ENCODE assay signal across 10 cellular contexts in genomic region chr14:88825503-88825902, GRCh38. TPM values are rescaled to one million over a fixed set of nuclear protein-coding genes. Genes with fewer than 3 reads are reported as not detected.
A peak's percentile ranks its signal among the peaks of the same experiment; 100 is the strongest.
DNase-seq lines count a peak whose midpoint lies in the region; ATAC-seq, FAIRE-seq and TF ChIP-seq lines count a peak whose summit lies in the region.
"Had no signal": no experiment of that assay in that cellular context is flagged by ENCODE, and none has a peak within 500 bp of the region (broad histone marks: within the 10 kb centered on the region; RNA-seq: fewer than 3 reads in every experiment).

No MANE protein-coding gene starts in this region.

- no peak for ATAC-seq in activated naive CD4-positive, alpha-beta T cell treated with anti-CD3 and anti-CD28 coated beads, Interleukin-2, amount 50 U/mL, for 72 hours
- ATAC-seq in activated T-helper 17 cell treated with anti-CD3 and anti-CD28 coated beads, Interleukin-2, amount 50 U/mL, for 72 hours (replicated peaks): no peak
- ATAC-seq in thoracic aorta (ENCODE audit: insufficient number of reproducible peaks, low FRiP score, low read depth) (no peak), GM18868 (IDR thresholded peaks at IDR 0.05; ENCODE audit: unreplicated experiment) (no peak)

- DNase-seq in activated naive CD4-positive, alpha-beta T cell treated with anti-CD3 and anti-CD28 coated beads, Interleukin-2, amount 50 U/mL, for 72 hours (ENCODE audit: low spot score in 2 of 2): no peak
- DNase-seq in keratinocyte (ENCODE audit: low read depth, low spot score) (no peak), thoracic aorta (ENCODE audit: low spot score) (no peak), NCI-H1048 (lab: John Stamatoyannopoulos, UW) (no peak), superior temporal gyrus (ENCODE audit: extremely low spot score) (no peak)
- DNase-seq: DMS79, NCI-H774 had no signal

- no peaks in the 10 kb centered on the region for H3K36me3 ChIP-seq in keratinocyte (ENCODE audit: control insufficient read depth in 2 of 2, extremely low read depth in 1 of 2, insufficient read depth in 2 of 2, low read length in 2 of 2)
- H3K36me3 ChIP-seq in thoracic aorta: no peaks in the 10 kb centered on the region

- no peaks in the 10 kb centered on the region for H3K9me1 ChIP-seq in keratinocyte (ENCODE audit: control insufficient read depth, extremely low read depth, insufficient read depth, low read length)

- no peaks in the 10 kb centered on the region for H3K36me3 Mint-ChIP-seq in activated naive CD4-positive, alpha-beta T cell treated with anti-CD3 and anti-CD28 coated beads, Interleukin-2, amount 50 U/mL, for 24 hours
- H3K36me3 Mint-ChIP-seq in activated naive CD4-positive, alpha-beta T cell treated with anti-CD3 and anti-CD28 coated beads, Interleukin-2, amount 50 U/mL, for 72 hours: no peaks in the 10 kb centered on the region
- no peaks in the 10 kb centered on the region for H3K36me3 Mint-ChIP-seq in activated T-helper 17 cell treated with anti-CD3 and anti-CD28 coated beads, Interleukin-2, amount 50 U/mL, for 72 hours (ENCODE audit: low read depth)

- H3K4me1 ChIP-seq in keratinocyte (ENCODE audit: control insufficient read depth, extremely low read depth, insufficient read depth, low read length) (peaks cover 12% of the 10 kb centered on the region), thoracic aorta (ENCODE audit: control insufficient read depth in 1 of 2, low read depth in 2 of 2) (peaks cover 4 to 18% of the 10 kb centered on the region in 2 donors)

- H3K27ac ChIP-seq in keratinocyte (ENCODE audit: control insufficient read depth, insufficient read depth, low read length) (no peak overlapping the region), thoracic aorta (peak overlapping the region in 1 of 2 donors; percentile 59)

- H3K27ac Mint-ChIP-seq in activated naive CD4-positive, alpha-beta T cell treated with anti-CD3 and anti-CD28 coated beads, Interleukin-2, amount 50 U/mL, for 24 hours: no peak overlapping the region
- no peak overlapping the region for H3K27ac Mint-ChIP-seq in activated naive CD4-positive, alpha-beta T cell treated with anti-CD3 and anti-CD28 coated beads, Interleukin-2, amount 50 U/mL, for 72 hours
- H3K27ac Mint-ChIP-seq in activated T-helper 17 cell treated with anti-CD3 and anti-CD28 coated beads, Interleukin-2, amount 50 U/mL, for 72 hours: no peak overlapping the region

- FAIRE-seq in keratinocyte (lab: Jason Lieb, UNC): no peak

- no peaks in the 10 kb centered on the region for H4K20me1 ChIP-seq in keratinocyte (ENCODE audit: control insufficient read depth, extremely low read depth, insufficient read depth, low read length)

- no peak overlapping the region for H3K9ac ChIP-seq in keratinocyte (ENCODE audit: control insufficient read depth, extremely low read depth, insufficient read depth, low read length)

- H3K27me3 ChIP-seq in keratinocyte (ENCODE audit: control insufficient read depth, extremely low read depth, insufficient read depth, low read length) (no peaks in the 10 kb centered on the region), thoracic aorta (replicated peaks; ENCODE audit: insufficient read depth) (no peaks in the 10 kb centered on the region)

- dilution Hi-C loops in keratinocyte (cut with MboI; ENCODE audit: extremely low pct_ligation_motif_present, low sequenced_read_pairs): no loop called here

- peak overlapping the region in 2 of 3 experiments; percentile 66 to 93 for H3K4me3 ChIP-seq in keratinocyte (ENCODE audit: control insufficient read depth in 2 of 3, extremely low read depth in 1 of 3, insufficient read depth in 2 of 3, low read depth in 1 of 3, low read length in 3 of 3)
- peak overlapping the region; percentile 83 for H3K4me3 ChIP-seq in thoracic aorta

- H3K79me2 ChIP-seq in keratinocyte (ENCODE audit: control insufficient read depth, insufficient read depth, low read length): peaks cover 15% of the 10 kb centered on the region

- no peaks in the 10 kb centered on the region for H3K27me3 Mint-ChIP-seq in activated naive CD4-positive, alpha-beta T cell treated with anti-CD3 and anti-CD28 coated beads, Interleukin-2, amount 50 U/mL, for 24 hours
- no peaks in the 10 kb centered on the region for H3K27me3 Mint-ChIP-seq in activated T-helper 17 cell treated with anti-CD3 and anti-CD28 coated beads, Interleukin-2, amount 50 U/mL, for 72 hours

- no peak overlapping the region for H2AFZ ChIP-seq in keratinocyte (ENCODE audit: control insufficient read depth, low read length)

- H3K9me3 ChIP-seq in keratinocyte (ENCODE audit: control insufficient read depth, low read depth, low read length) (no peaks in the 10 kb centered on the region), thoracic aorta (no peaks in the 10 kb centered on the region)

- H3K4me2 ChIP-seq in keratinocyte (ENCODE audit: control insufficient read depth, extremely low read depth, insufficient read depth, low read depth, low read length): peak overlapping the region; percentile 98

- H3K4me1 Mint-ChIP-seq in activated naive CD4-positive, alpha-beta T cell treated with anti-CD3 and anti-CD28 coated beads, Interleukin-2, amount 50 U/mL, for 24 hours: peaks cover 9% of the 10 kb centered on the region
- peaks cover 5% of the 10 kb centered on the region for H3K4me1 Mint-ChIP-seq in activated T-helper 17 cell treated with anti-CD3 and anti-CD28 coated beads, Interleukin-2, amount 50 U/mL, for 72 hours

- H3K9me3 Mint-ChIP-seq in activated naive CD4-positive, alpha-beta T cell treated with anti-CD3 and anti-CD28 coated beads, Interleukin-2, amount 50 U/mL, for 24 hours: no peaks in the 10 kb centered on the region
- no peaks in the 10 kb centered on the region for H3K9me3 Mint-ChIP-seq in activated naive CD4-positive, alpha-beta T cell treated with anti-CD3 and anti-CD28 coated beads, Interleukin-2, amount 50 U/mL, for 72 hours
- H3K9me3 Mint-ChIP-seq in activated T-helper 17 cell treated with anti-CD3 and anti-CD28 coated beads, Interleukin-2, amount 50 U/mL, for 72 hours: no peaks in the 10 kb centered on the region

- peak overlapping the region; percentile 90 for H3K4me3 Mint-ChIP-seq in activated naive CD4-positive, alpha-beta T cell treated with anti-CD3 and anti-CD28 coated beads, Interleukin-2, amount 50 U/mL, for 24 hours
- H3K4me3 Mint-ChIP-seq in activated T-helper 17 cell treated with anti-CD3 and anti-CD28 coated beads, Interleukin-2, amount 50 U/mL, for 72 hours: peak overlapping the region; percentile 87

- TF ChIP-seq CTCF in keratinocyte (optimal IDR thresholded peaks at IDR 0.05 in 1 of 3, IDR thresholded peaks at IDR 0.05 in 1 of 3, conservative IDR thresholded peaks at IDR 0.05 in 1 of 3; ENCODE audit: extremely low read depth in 1 of 3, insufficient read depth in 2 of 3, low read length in 3 of 3): no peak
- TF ChIP-seq CTCF in thoracic aorta (IDR thresholded peaks at IDR 0.05): no peak

RNA-seq across cellular contexts. Expression of gene TTC8, which starts 1.1 kb away (rescaled TPM):
- 1 to 10 TPM; 1.8 to 2.3 TPM for total RNA-seq in activated naive CD4-positive, alpha-beta T cell treated with anti-CD3 and anti-CD28 coated beads, Interleukin-2, amount 50 U/mL, for 72 hours
- 1 to 10 TPM; 1.2 to 2.9 TPM for total RNA-seq in activated T-helper 17 cell treated with anti-CD3 and anti-CD28 coated beads, Interleukin-2, amount 50 U/mL, for 72 hours
- polyA plus RNA-seq in keratinocyte: 42.1 to 49.2 TPM (median 43.0 TPM) in 3 replicates
- 13.1 TPM for polyA plus RNA-seq in keratinocyte (2011; ENCODE audit: low read depth)
- polyA plus RNA-seq in keratinocyte (2011; cell fraction: cytosol; rRNA removed): 36.5 and 50.6 TPM in 2 replicates
- polyA plus RNA-seq in keratinocyte (2011; cell fraction: nucleus; rRNA removed): 67.2 and 81.9 TPM in 2 replicates
- 10.3 and 23.5 TPM in 2 replicates for polyA plus RNA-seq in keratinocyte (2012; ENCODE audit: low replicate concordance)
- 13.1 to 24.4 TPM (median 24.0 TPM) in 3 replicates for polyA minus RNA-seq in keratinocyte
- 28.8 TPM for polyA minus RNA-seq in keratinocyte (2011; cell fraction: cytosol; rRNA and poly(A)+ RNA removed)
- polyA minus RNA-seq in keratinocyte (2011; cell fraction: nucleus; rRNA and poly(A)+ RNA removed): 17.1 and 32.7 TPM in 2 replicates
- 10 to 100 TPM; 20.8 to 34.1 TPM for total RNA-seq in thoracic aorta

RNA-seq across cellular contexts. Expression of gene EML5, which starts 32.8 kb away (rescaled TPM):
- total RNA-seq in activated naive CD4-positive, alpha-beta T cell treated with anti-CD3 and anti-CD28 coated beads, Interleukin-2, amount 50 U/mL, for 72 hours: 1 to 10 TPM; 1.1 to 2.9 TPM
- total RNA-seq in activated T-helper 17 cell treated with anti-CD3 and anti-CD28 coated beads, Interleukin-2, amount 50 U/mL, for 72 hours: 1 to 10 TPM; 1.6 to 2.6 TPM
- polyA plus RNA-seq in keratinocyte: 0.60 to 2.0 TPM (median 1.4 TPM) in 3 replicates
- 2.4 TPM for polyA plus RNA-seq in keratinocyte (2011; ENCODE audit: low read depth)
- polyA plus RNA-seq in keratinocyte (2011; cell fraction: cytosol; rRNA removed): 0.65 and 1.1 TPM in 2 replicates
- polyA plus RNA-seq in keratinocyte (2011; cell fraction: nucleus; rRNA removed): 2.9 and 3.5 TPM in 2 replicates
- polyA plus RNA-seq in keratinocyte (2012; ENCODE audit: low replicate concordance): 1.0 and 2.0 TPM in 2 replicates
- polyA minus RNA-seq in keratinocyte: 0.89 to 5.4 TPM (median 1.3 TPM) in 3 replicates
- 3.3 TPM for polyA minus RNA-seq in keratinocyte (2011; cell fraction: cytosol; rRNA and poly(A)+ RNA removed)
- polyA minus RNA-seq in keratinocyte (2011; cell fraction: nucleus; rRNA and poly(A)+ RNA removed): 6.8 and 15.4 TPM in 2 replicates
- total RNA-seq in thoracic aorta: under 1 TPM; 0.41 to 0.71 TPM

Comparison
In these comparisons a context has a peak if more than half of its experiments do, and no peak if none do; other contexts are left out.
1. RNA of gene TTC8, which starts 1.1 kb away (total RNA-seq): 20.8 to 34.1 TPM in thoracic aorta; 1.2 to 2.9 TPM in activated T-helper 17 cell treated with anti-CD3 and anti-CD28 coated beads, Interleukin-2, amount 50 U/mL, for 72 hours and 1.8 to 2.3 TPM in activated naive CD4-positive, alpha-beta T cell treated with anti-CD3 and anti-CD28 coated beads, Interleukin-2, amount 50 U/mL, for 72 hours; every median in the first group is over 4 times any median in the second.